Comparison of ENCODE assay signal across 37 cellular contexts in genomic region chr13:45448965-45449559, GRCh38.
"Had no signal": no experiment of that assay in that cellular context is flagged by ENCODE, and none has a peak within 500 bp of the region (broad histone marks: within the 10 kb centered on the region; RNA-seq: fewer than 3 reads in every experiment).

No MANE protein-coding gene starts in this region.

- FAIRE-seq: bronchial epithelial cell, TTC549 had no signal

- DNase-seq: activated B cell treated with CpG ODN at 0.5 μM for 24 hours; activated CD4-positive, alpha-beta memory T cell treated with anti-CD3 and anti-CD28 coated beads for 36 hours; activated CD4-positive, alpha-beta T cell treated with anti-CD3 and anti-CD28 coated beads for 4 hours; activated CD4-positive, alpha-beta T cell treated with anti-CD3 and anti-CD28 coated beads, Interleukin-2, amount 10 ng/mL, durations not matched to agents 24 days and 14 days; activated CD4-positive, alpha-beta T cell treated with anti-CD3 and anti-CD28 coated beads, Interleukin-2, amount 50 U/mL, for 1 hour; activated CD4-positive, alpha-beta T cell treated with anti-CD3 and anti-CD28 coated beads, Interleukin-2, amount 50 U/mL, for 4 hours; activated CD4-positive, CD25-positive, alpha-beta regulatory T cell treated with anti-CD3 and anti-CD28 coated beads, Interleukin-2, amount 50 U/mL, for 72 hours; activated CD8-positive, alpha-beta memory T cell treated with anti-CD3 and anti-CD28 coated beads, Interleukin-2, amount 10 ng/mL, durations not matched to agents 7 days and 5 days; activated CD8-positive, alpha-beta T cell treated with anti-CD3 and anti-CD28 coated beads for 36 hours; activated effector memory CD4-positive, alpha-beta T cell treated with Interleukin-2 at 50 U/mL for 16 hours; activated gamma-delta T cell; activated naive CD4-positive, alpha-beta T cell treated with anti-CD3 and anti-CD28 coated beads, Interleukin-2, amount 10 ng/mL, durations not matched to agents 7 days and 5 days; activated naive CD4-positive, alpha-beta T cell treated with Interleukin-2 at 50 U/mL for 16 hours; activated naive CD8-positive, alpha-beta T cell treated with anti-CD3 and anti-CD28 coated beads, Interleukin-2, amount 10 ng/mL, durations not matched to agents 7 days and 5 days; activated naive CD8-positive, alpha-beta T cell treated with anti-CD3 and anti-CD28 coated beads, Interleukin-2, amount 50 U/mL, for 24 hours; activated T-cell treated with anti-CD3 and anti-CD28 coated beads for 4 hours; activated T-cell treated with anti-CD3 and anti-CD28 coated beads, Interleukin-2, amount 50 U/mL, for 1 hour; activated T-cell treated with anti-CD3 and anti-CD28 coated beads, Interleukin-2, amount 50 U/mL, for 4 hours; activated T-cell treated with anti-CD3 and anti-CD28 coated beads, Interleukin-2, amount 50 U/mL, for 72 hours; amygdala; anterior cingulate cortex; caudate nucleus; SW 1271; T-helper 1 cell; T-helper 2 cell; T-helper 9 cell had no signal

- H3K4me1 Mint-ChIP-seq: activated B cell treated with CpG ODN at 0.5 μM for 24 hours; activated CD4-positive, alpha-beta T cell treated with anti-CD3 and anti-CD28 coated beads, Interleukin-2, amount 10 ng/mL, durations not matched to agents 24 days and 14 days; activated CD8-positive, alpha-beta memory T cell treated with anti-CD3 and anti-CD28 coated beads, Interleukin-2, amount 10 ng/mL, durations not matched to agents 7 days and 5 days; activated naive CD4-positive, alpha-beta T cell treated with anti-CD3 and anti-CD28 coated beads, Interleukin-2, amount 10 ng/mL, durations not matched to agents 7 days and 5 days; activated naive CD4-positive, alpha-beta T cell treated with anti-CD3 and anti-CD28 coated beads, Interleukin-2, amount 50 U/mL, for 24 hours; activated naive CD8-positive, alpha-beta T cell treated with anti-CD3 and anti-CD28 coated beads, Interleukin-2, amount 10 ng/mL, durations not matched to agents 7 days and 5 days; activated naive CD8-positive, alpha-beta T cell treated with anti-CD3 and anti-CD28 coated beads, Interleukin-2, amount 50 U/mL, for 24 hours; brain; central memory CD8-positive, alpha-beta T cell had no signal

- ATAC-seq: activated CD8-positive, alpha-beta memory T cell treated with anti-CD3 and anti-CD28 coated beads, Interleukin-2, amount 10 ng/mL, durations not matched to agents 7 days and 5 days; activated CD8-positive, alpha-beta T cell treated with anti-CD3 and anti-CD28 coated beads for 36 hours; activated naive CD8-positive, alpha-beta T cell treated with anti-CD3 and anti-CD28 coated beads, Interleukin-2, amount 50 U/mL, for 24 hours; activated T-cell treated with anti-CD3 and anti-CD28 coated beads, Interleukin-2, amount 50 U/mL, for 4 hours; activated T-cell treated with anti-CD3 and anti-CD28 coated beads, Interleukin-2, amount 50 U/mL, for 72 hours had no signal

- H3K4me3 ChIP-seq: ascending aorta, cardiac muscle cell had no signal

- H3K27ac Mint-ChIP-seq: activated B cell treated with CpG ODN at 0.5 μM for 24 hours; activated CD4-positive, alpha-beta memory T cell treated with anti-CD3 and anti-CD28 coated beads for 36 hours; activated CD4-positive, alpha-beta T cell treated with anti-CD3 and anti-CD28 coated beads, Interleukin-2, amount 10 ng/mL, durations not matched to agents 24 days and 14 days; activated CD8-positive, alpha-beta memory T cell treated with anti-CD3 and anti-CD28 coated beads, Interleukin-2, amount 10 ng/mL, durations not matched to agents 7 days and 5 days; activated CD8-positive, alpha-beta T cell treated with anti-CD3 and anti-CD28 coated beads for 36 hours; activated naive CD4-positive, alpha-beta T cell treated with anti-CD3 and anti-CD28 coated beads, Interleukin-2, amount 10 ng/mL, durations not matched to agents 7 days and 5 days; activated naive CD4-positive, alpha-beta T cell treated with anti-CD3 and anti-CD28 coated beads, Interleukin-2, amount 50 U/mL, for 24 hours; activated naive CD8-positive, alpha-beta T cell; activated naive CD8-positive, alpha-beta T cell treated with anti-CD3 and anti-CD28 coated beads, Interleukin-2, amount 10 ng/mL, durations not matched to agents 7 days and 5 days; activated naive CD8-positive, alpha-beta T cell treated with anti-CD3 and anti-CD28 coated beads, Interleukin-2, amount 50 U/mL, for 24 hours; activated T-cell treated with anti-CD3 and anti-CD28 coated beads, Interleukin-2, amount 50 U/mL, for 72 hours; activated T-helper 2 cell treated with anti-CD3 and anti-CD28 coated beads, Interferon-gamma antibody, Interleukin-2, Interleukin-4, amounts not matched to agents 10 μg/mL and 5 μg/mL and 100 μg/mL, durations not matched to agents 14 hours and 24 hours and 36 hours; T-helper 1 cell treated with Interleukin-12 subunit alpha and Interleukin-12 subunit beta and Interleukin-4 antibody, amounts not matched to agents 30 μg/mL and 1 μg/mL, for 36 hours; T-helper 2 cell treated with Interferon-gamma antibody and Interleukin-4, amounts not matched to agents 5 μg/mL and 100 μg/mL, for 36 hours had no signal

- H3K4me1 ChIP-seq: ascending aorta had no signal

- H3K27ac ChIP-seq: ascending aorta, cardiac muscle cell had no signal

- H3K27me3 ChIP-seq: ascending aorta, cardiac muscle cell had no signal

- H3K36me3 ChIP-seq: ascending aorta, cardiac muscle cell had no signal

- H3K27me3 Mint-ChIP-seq: activated CD4-positive, alpha-beta memory T cell treated with anti-CD3 and anti-CD28 coated beads for 36 hours; activated CD8-positive, alpha-beta T cell treated with anti-CD3 and anti-CD28 coated beads for 36 hours; activated naive CD4-positive, alpha-beta T cell treated with anti-CD3 and anti-CD28 coated beads, Interleukin-2, amount 50 U/mL, for 24 hours; activated naive CD8-positive, alpha-beta T cell; activated naive CD8-positive, alpha-beta T cell treated with anti-CD3 and anti-CD28 coated beads, Interleukin-2, amount 50 U/mL, for 24 hours had no signal

- H3K36me3 Mint-ChIP-seq: activated CD4-positive, alpha-beta memory T cell treated with anti-CD3 and anti-CD28 coated beads for 36 hours; activated CD8-positive, alpha-beta memory T cell treated with anti-CD3 and anti-CD28 coated beads, Interleukin-2, amount 10 ng/mL, durations not matched to agents 7 days and 5 days; activated naive CD4-positive, alpha-beta T cell treated with anti-CD3 and anti-CD28 coated beads, Interleukin-2, amount 10 ng/mL, durations not matched to agents 7 days and 5 days; activated naive CD4-positive, alpha-beta T cell treated with anti-CD3 and anti-CD28 coated beads, Interleukin-2, amount 50 U/mL, for 24 hours; activated naive CD8-positive, alpha-beta T cell; activated naive CD8-positive, alpha-beta T cell treated with anti-CD3 and anti-CD28 coated beads, Interleukin-2, amount 10 ng/mL, durations not matched to agents 7 days and 5 days; brain had no signal

- H3K4me3 Mint-ChIP-seq: activated B cell treated with CpG ODN at 0.5 μM for 24 hours; activated CD4-positive, alpha-beta memory T cell treated with anti-CD3 and anti-CD28 coated beads for 36 hours; activated CD4-positive, alpha-beta T cell treated with anti-CD3 and anti-CD28 coated beads, Interleukin-2, amount 10 ng/mL, durations not matched to agents 24 days and 14 days; activated CD8-positive, alpha-beta memory T cell treated with anti-CD3 and anti-CD28 coated beads, Interleukin-2, amount 10 ng/mL, durations not matched to agents 7 days and 5 days; activated CD8-positive, alpha-beta T cell treated with anti-CD3 and anti-CD28 coated beads for 36 hours; activated naive CD4-positive, alpha-beta T cell treated with anti-CD3 and anti-CD28 coated beads, Interleukin-2, amount 10 ng/mL, durations not matched to agents 7 days and 5 days; activated naive CD4-positive, alpha-beta T cell treated with anti-CD3 and anti-CD28 coated beads, Interleukin-2, amount 50 U/mL, for 24 hours; activated naive CD8-positive, alpha-beta T cell; activated naive CD8-positive, alpha-beta T cell treated with anti-CD3 and anti-CD28 coated beads, Interleukin-2, amount 10 ng/mL, durations not matched to agents 7 days and 5 days; activated naive CD8-positive, alpha-beta T cell treated with anti-CD3 and anti-CD28 coated beads, Interleukin-2, amount 50 U/mL, for 24 hours; activated T-cell treated with anti-CD3 and anti-CD28 coated beads, Interleukin-2, amount 50 U/mL, for 4 hours; activated T-cell treated with anti-CD3 and anti-CD28 coated beads, Interleukin-2, amount 50 U/mL, for 72 hours; brain; central memory CD8-positive, alpha-beta T cell; T-helper 1 cell treated with Interleukin-12 subunit alpha and Interleukin-12 subunit beta and Interleukin-4 antibody, amounts not matched to agents 30 μg/mL and 1 μg/mL, for 36 hours; T-helper 2 cell treated with Interferon-gamma antibody and Interleukin-4, amounts not matched to agents 5 μg/mL and 100 μg/mL, for 36 hours had no signal

- H3K9me3 ChIP-seq: ascending aorta had no signal

- H3K9me3 Mint-ChIP-seq: activated B cell treated with CpG ODN at 0.5 μM for 24 hours; activated CD4-positive, alpha-beta memory T cell treated with anti-CD3 and anti-CD28 coated beads for 36 hours; activated CD4-positive, alpha-beta T cell treated with anti-CD3 and anti-CD28 coated beads, Interleukin-2, amount 10 ng/mL, durations not matched to agents 24 days and 14 days; activated CD8-positive, alpha-beta T cell treated with anti-CD3 and anti-CD28 coated beads for 36 hours; activated naive CD4-positive, alpha-beta T cell treated with anti-CD3 and anti-CD28 coated beads, Interleukin-2, amount 10 ng/mL, durations not matched to agents 7 days and 5 days; activated naive CD4-positive, alpha-beta T cell treated with anti-CD3 and anti-CD28 coated beads, Interleukin-2, amount 50 U/mL, for 24 hours; activated naive CD8-positive, alpha-beta T cell treated with anti-CD3 and anti-CD28 coated beads, Interleukin-2, amount 10 ng/mL, durations not matched to agents 7 days and 5 days; activated naive CD8-positive, alpha-beta T cell treated with anti-CD3 and anti-CD28 coated beads, Interleukin-2, amount 50 U/mL, for 24 hours; activated T-cell treated with anti-CD3 and anti-CD28 coated beads, Interleukin-2, amount 50 U/mL, for 4 hours; activated T-helper 2 cell treated with anti-CD3 and anti-CD28 coated beads, Interferon-gamma antibody, Interleukin-2, Interleukin-4, amounts not matched to agents 10 μg/mL and 5 μg/mL and 100 μg/mL, durations not matched to agents 14 hours and 24 hours and 36 hours; brain; central memory CD8-positive, alpha-beta T cell; T-helper 2 cell treated with Interferon-gamma antibody and Interleukin-4, amounts not matched to agents 5 μg/mL and 100 μg/mL, for 36 hours had no signal
